In the genomic region with DNA sequence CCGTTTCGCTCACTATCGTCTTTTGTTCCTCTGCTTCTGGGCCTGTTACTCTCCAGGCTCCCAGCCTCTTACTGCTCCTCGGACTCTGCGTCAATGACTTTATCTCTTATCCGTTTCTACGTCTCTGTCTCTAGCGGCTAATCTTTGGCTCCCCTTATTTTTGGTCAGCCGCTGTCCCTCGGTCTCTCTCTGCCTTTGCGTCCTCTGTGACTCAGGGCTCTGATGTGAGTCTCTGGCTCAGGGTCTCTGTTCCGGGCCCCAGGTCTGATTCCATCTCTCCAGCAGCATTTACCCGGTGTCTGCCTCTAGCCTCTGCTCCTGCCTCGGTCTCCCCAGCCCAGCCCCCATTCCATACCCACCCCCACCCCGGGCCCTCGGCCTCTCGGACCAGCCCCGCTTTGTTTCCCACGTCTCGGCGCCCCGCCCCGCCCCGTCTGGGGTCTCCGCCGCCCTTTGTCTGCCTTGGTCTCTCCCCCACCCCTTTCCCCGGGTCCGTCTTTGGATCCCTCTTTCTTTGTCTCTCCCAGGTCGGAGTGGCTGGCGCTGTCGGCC, we compare ENCODE assay signal across 2 cellular contexts.
A peak's percentile ranks its signal among the peaks of the same experiment; 100 is the strongest.
TF ChIP-seq lines count a peak whose summit lies in the region.

No MANE protein-coding gene starts in this region.

TF ChIP-seq in A549, 52 proteins besides CTCF, POLR2A, EP300 and RAD21:
- TF ChIP-seq, protein P1, sequence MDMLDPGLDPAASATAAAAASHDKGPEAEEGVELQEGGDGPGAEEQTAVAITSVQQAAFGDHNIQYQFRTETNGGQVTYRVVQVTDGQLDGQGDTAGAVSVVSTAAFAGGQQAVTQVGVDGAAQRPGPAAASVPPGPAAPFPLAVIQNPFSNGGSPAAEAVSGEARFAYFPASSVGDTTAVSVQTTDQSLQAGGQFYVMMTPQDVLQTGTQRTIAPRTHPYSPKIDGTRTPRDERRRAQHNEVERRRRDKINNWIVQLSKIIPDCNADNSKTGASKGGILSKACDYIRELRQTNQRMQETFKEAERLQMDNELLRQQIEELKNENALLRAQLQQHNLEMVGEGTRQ (IDR thresholded peaks at IDR 0.05), result no peak
- 0 out of 2 replicates have a peak, but pooled peaks have one; percentile 64 for TF ChIP-seq PHF8 (IDR thresholded peaks at IDR 0.05; ENCODE audit: borderline replicate concordance, low read depth)

TF ChIP-seq in HCT116, 20 proteins besides CTCF, POLR2A, EP300 and RAD21:
- TF ChIP-seq, protein P2, sequence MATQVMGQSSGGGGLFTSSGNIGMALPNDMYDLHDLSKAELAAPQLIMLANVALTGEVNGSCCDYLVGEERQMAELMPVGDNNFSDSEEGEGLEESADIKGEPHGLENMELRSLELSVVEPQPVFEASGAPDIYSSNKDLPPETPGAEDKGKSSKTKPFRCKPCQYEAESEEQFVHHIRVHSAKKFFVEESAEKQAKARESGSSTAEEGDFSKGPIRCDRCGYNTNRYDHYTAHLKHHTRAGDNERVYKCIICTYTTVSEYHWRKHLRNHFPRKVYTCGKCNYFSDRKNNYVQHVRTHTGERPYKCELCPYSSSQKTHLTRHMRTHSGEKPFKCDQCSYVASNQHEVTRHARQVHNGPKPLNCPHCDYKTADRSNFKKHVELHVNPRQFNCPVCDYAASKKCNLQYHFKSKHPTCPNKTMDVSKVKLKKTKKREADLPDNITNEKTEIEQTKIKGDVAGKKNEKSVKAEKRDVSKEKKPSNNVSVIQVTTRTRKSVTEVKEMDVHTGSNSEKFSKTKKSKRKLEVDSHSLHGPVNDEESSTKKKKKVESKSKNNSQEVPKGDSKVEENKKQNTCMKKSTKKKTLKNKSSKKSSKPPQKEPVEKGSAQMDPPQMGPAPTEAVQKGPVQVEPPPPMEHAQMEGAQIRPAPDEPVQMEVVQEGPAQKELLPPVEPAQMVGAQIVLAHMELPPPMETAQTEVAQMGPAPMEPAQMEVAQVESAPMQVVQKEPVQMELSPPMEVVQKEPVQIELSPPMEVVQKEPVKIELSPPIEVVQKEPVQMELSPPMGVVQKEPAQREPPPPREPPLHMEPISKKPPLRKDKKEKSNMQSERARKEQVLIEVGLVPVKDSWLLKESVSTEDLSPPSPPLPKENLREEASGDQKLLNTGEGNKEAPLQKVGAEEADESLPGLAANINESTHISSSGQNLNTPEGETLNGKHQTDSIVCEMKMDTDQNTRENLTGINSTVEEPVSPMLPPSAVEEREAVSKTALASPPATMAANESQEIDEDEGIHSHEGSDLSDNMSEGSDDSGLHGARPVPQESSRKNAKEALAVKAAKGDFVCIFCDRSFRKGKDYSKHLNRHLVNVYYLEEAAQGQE (IDR thresholded peaks at IDR 0.05; ENCODE audit: low read depth), result no peak
- no peak for TF ChIP-seq SRF (IDR thresholded peaks at IDR 0.05; ENCODE audit: low read depth)
- TF ChIP-seq TCF7L2 (IDR thresholded peaks at IDR 0.05; ENCODE audit: borderline replicate concordance, extremely low read depth, insufficient read depth, insufficient read length), result no peak
- TF ChIP-seq EZH2phosphoT487 (IDR thresholded peaks at IDR 0.05; ENCODE audit: borderline replicate concordance), result no peak
- no peak for TF ChIP-seq CEBPB (IDR thresholded peaks at IDR 0.05; ENCODE audit: low read depth)
- TF ChIP-seq YY1 (IDR thresholded peaks at IDR 0.05; ENCODE audit: extremely low read depth, insufficient replicate concordance, low read depth, low read length), result no peak
- no peak for TF ChIP-seq SP1 (IDR thresholded peaks at IDR 0.05; ENCODE audit: low read depth)
- TF ChIP-seq ZFX (IDR thresholded peaks at IDR 0.05), result no peak
